9 cellular contexts compared by ENCODE assay signal in genomic region chr2:65710779-65711295, GRCh38.
A peak's percentile ranks its signal among the peaks of the same experiment; 100 is the strongest.
DNase-seq lines count a peak whose midpoint lies in the region; ATAC-seq, FAIRE-seq and TF ChIP-seq lines count a peak whose summit lies in the region.
"Had no signal": no experiment of that assay in that cellular context is flagged by ENCODE, and none has a peak within 500 bp of the region (broad histone marks: within the 10 kb centered on the region; RNA-seq: fewer than 3 reads in every experiment).

No MANE protein-coding gene starts in this region.

- H3K4me3 ChIP-seq in PC-3 (ENCODE audit: low read length) = no peak overlapping the region

- H3K9ac ChIP-seq in PC-3 (ENCODE audit: low read length) = no peak overlapping the region

- TF ChIP-seq CTCF in PC-3 (conservative IDR thresholded peaks at IDR 0.05; ENCODE audit: low read depth, low read length) = peak; percentile 79

- no peaks in the 10 kb centered on the region for H3F3A ChIP-seq in PC-3 (ENCODE audit: low read length, unreplicated experiment)

- BruUV-seq in PC-3 (replicated peaks; lab: Mats Ljungman, UMichigan) = no TSS peak

- FAIRE-seq in H54 (lab: Jason Lieb, UNC) = no peak

- ATAC-seq in PC-3 = peak; percentile 81
- no peak for ATAC-seq in GM21619 (IDR thresholded peaks at IDR 0.05; ENCODE audit: unreplicated experiment)
- no peak for ATAC-seq in HG03097 (IDR thresholded peaks at IDR 0.05; ENCODE audit: low FRiP score, unreplicated experiment)
- no peak for ATAC-seq in GM21786 (IDR thresholded peaks at IDR 0.05; ENCODE audit: unreplicated experiment)

- TF ChIP-seq POLR2A in H54 (IDR thresholded peaks at IDR 0.05; ENCODE audit: low read depth, low read length) = no peak

- no peaks in the 10 kb centered on the region for H3K79me2 ChIP-seq in PC-3 (ENCODE audit: low read length)

- H3K36me3 ChIP-seq in PC-3 (ENCODE audit: low read depth, low read length) = no peaks in the 10 kb centered on the region

- H4K20me1 ChIP-seq in PC-3 (ENCODE audit: low read length) = no peaks in the 10 kb centered on the region

- H3K27me3 ChIP-seq in PC-3 (ENCODE audit: low read length) = peaks cover 47% of the 10 kb centered on the region

- intact Hi-C loops in PC-3 (cut with micrococcal nuclease) = loop anchor here (1.0 kb wide), 1 partner anchor 71 kb away; no protein-coding TSS in a partner anchor

- CTCF ChIA-PET in PC-3 (lab: Charles Lee) = interaction anchor here (1.1 to 1.2 kb wide), 2 partner anchors 70 to 72 kb away, joined by 4 to 25 read pairs; no protein-coding TSS in a partner anchor

- POLR2A ChIA-PET in PC-3 (lab: Charles Lee; ENCODE audit: unreplicated experiment) = no interaction called here

- H2AFZ ChIP-seq in PC-3 (ENCODE audit: low read length) = no peak overlapping the region

- H3K27ac ChIP-seq in PC-3 (ENCODE audit: low read length) = no peak overlapping the region

- DNase-seq in D341Med (ENCODE audit: low spot score) (peak; percentile 39), H54 (ENCODE audit: insufficient read length, low spot score) (peak; percentile 20), PC-3 (peak; percentile 65), iPS DF 19.7 (ENCODE audit: low read depth, low spot score) (peak; percentile 28), NCI-H2196 treated with DMSO at 0.1 percent for 48 hours (lab: John Stamatoyannopoulos, UW; ENCODE audit: unreplicated experiment) (no peak)
- DNase-seq: activated B cell treated with CpG ODN at 0.5 μM for 24 hours had no signal

- H3K4me1 ChIP-seq in PC-3 (ENCODE audit: insufficient read depth, low read length) = peaks cover 7% of the 10 kb centered on the region; the same call in 1 of the 2 replicates

- H3K9me2 ChIP-seq in PC-3 (replicated peaks; ENCODE audit: low read length) = no peaks in the 10 kb centered on the region

- H3K9me3 ChIP-seq in PC-3 (ENCODE audit: low read length) = no peaks in the 10 kb centered on the region

- H3K4me2 ChIP-seq in PC-3 (ENCODE audit: low read length) = no peak overlapping the region
